In genomic region chr1:39204441-39205081, GRCh38 we compare ENCODE assay signal across 8 cellular contexts. TPM values are rescaled to one million over a fixed set of nuclear protein-coding genes. Genes with fewer than 3 reads are reported as not detected.
DNase-seq lines count a peak whose midpoint lies in the region; ATAC-seq, FAIRE-seq and TF ChIP-seq lines count a peak whose summit lies in the region.

Gene MACF1 (plus strand): TSS chr1:39204695. CDS start chr1:39205023, 328 bp downstream.

- H3K9me3 ChIP-seq in iPS-20b (ENCODE audit: insufficient read depth, low read depth, low read length), result no peaks in the 10 kb centered on the region

- POLR2A ChIA-PET in MCF 10A (lab: Yijun Ruan, JAX), result interaction anchor here (0.8 to 3.3 kb wide), 15 partner anchors 10 to 104 kb away, joined by 3 to 39 read pairs (median 4); no protein-coding TSS in a partner anchor

- H3K27ac ChIP-seq in iPS-20b (ENCODE audit: low read length), result peak within 1 kb of the TSS; percentile 1

- peaks cover 23% of the 10 kb centered on the region for H3K4me1 ChIP-seq in iPS-20b (ENCODE audit: insufficient read depth, low read length)

- H3K4me3 ChIP-seq in iPS-20b (ENCODE audit: low read length), result peak within 1 kb of the TSS; percentile 38; the same call in 1 of the 2 replicates
- peak within 1 kb of the TSS; percentile 37 for H3K4me3 ChIP-seq in retinal pigment epithelial cell (ENCODE audit: low read length)

- peaks cover 6% of the 10 kb centered on the region for H3K36me3 Mint-ChIP-seq in MCF 10A (ENCODE audit: insufficient read depth, unreplicated experiment)

- no peaks in the 10 kb centered on the region for H3K9me3 Mint-ChIP-seq in MCF 10A (ENCODE audit: unreplicated experiment)

- H3K4me3 Mint-ChIP-seq in MCF 10A (ENCODE audit: unreplicated experiment), result peak within 1 kb of the TSS; percentile 49

- peak within 1 kb of the TSS; percentile 54; the same call in 1 of the 2 replicates for H3K9ac ChIP-seq in iPS-20b (ENCODE audit: low read depth, low read length)

- DNase-seq in AG08395 (ENCODE audit: low spot score) (peak; percentile 80), H54 (ENCODE audit: insufficient read length, low spot score) (peak; percentile 56), SKM-1 (lab: John Stamatoyannopoulos, UW; ENCODE audit: unreplicated experiment) (peak; percentile 37), MCF 10A (ENCODE audit: unreplicated experiment) (peak; percentile 76), retinal pigment epithelial cell (ENCODE audit: low read depth) (no peak), NCI-H1105 treated with DMSO at 0.1 percent for 48 hours (lab: John Stamatoyannopoulos, UW) (no peak)

- H3K4me1 Mint-ChIP-seq in MCF 10A (ENCODE audit: insufficient read depth, unreplicated experiment), result peaks cover 34% of the 10 kb centered on the region

- H3K36me3 ChIP-seq in iPS-20b (ENCODE audit: insufficient read depth, low read depth, low read length), result no peaks in the 10 kb centered on the region

- peak; percentile 93 for FAIRE-seq in H54 (lab: Jason Lieb, UNC)

- ATAC-seq in HG03108 (IDR thresholded peaks at IDR 0.05; ENCODE audit: unreplicated experiment), result no peak

- TF ChIP-seq CTCF in MCF 10A (IDR thresholded peaks at IDR 0.05; ENCODE audit: unreplicated experiment) (peak; percentile 13), retinal pigment epithelial cell (conservative IDR thresholded peaks at IDR 0.05; ENCODE audit: low read depth, low read length) (peak; percentile 37)

- intact Hi-C loops in MCF 10A (cut with micrococcal nuclease), result no loop called here

- TF ChIP-seq POLR2A in H54 (IDR thresholded peaks at IDR 0.05; ENCODE audit: low read depth, low read length), result no peak

- BruUV-seq in MCF 10A (replicated peaks; lab: Mats Ljungman, UMichigan), result no TSS peak

- H3K27me3 Mint-ChIP-seq in MCF 10A (ENCODE audit: insufficient read depth, unreplicated experiment), result no peaks in the 10 kb centered on the region

- peak within 1 kb of the TSS; percentile 93 for H3K27ac Mint-ChIP-seq in MCF 10A (ENCODE audit: low read depth, unreplicated experiment)

- CTCF ChIA-PET in MCF 10A (lab: Yijun Ruan, JAX), result interaction anchor here (0.6 to 6.2 kb wide), 13 partner anchors 9 to 105 kb away, joined by 3 to 43 read pairs (median 4); no protein-coding TSS in a partner anchor

- H3K27me3 ChIP-seq in iPS-20b (ENCODE audit: insufficient read depth, low read length), result no peaks in the 10 kb centered on the region

RNA-seq across cellular contexts. Expression of gene MACF1, which starts in this region (rescaled TPM):
- 188 and 197 TPM in 2 replicates for total RNA-seq in MCF 10A (2022)

Comparison
In these comparisons a context has a peak if more than half of its experiments do, and no peak if none do; other contexts are left out.
1. DNase-seq: peak in AG08395 (single experiment), H54 (single experiment), SKM-1 (single experiment) and MCF 10A (single experiment); none in retinal pigment epithelial cell (single experiment) and NCI-H1105 treated with DMSO at 0.1 percent for 48 hours (single experiment).